1 cellular context compared by ENCODE assay signal in genomic region chr9:125143377-125144090, GRCh38.
TF ChIP-seq lines count a peak whose summit lies in the region.

Gene SCAI, minus strand, starts transcription at chr9:125143528. Its CDS starts 91 bp downstream, at chr9:125143437.

TF ChIP-seq in K562, 482 proteins besides CTCF, POLR2A, EP300 and RAD21 (continued from another document and continues in another):
- TF ChIP-seq ZBTB49 (CRISPR knock-in tag; IDR thresholded peaks at IDR 0.05; ENCODE audit: borderline replicate concordance) (no peak), GTF2F1 (IDR thresholded peaks at IDR 0.05; ENCODE audit: low read depth, low read length) (no peak), AFF1 (IDR thresholded peaks at IDR 0.05; ENCODE audit: low read depth in 1 of 2, partially characterized antibody in 2 of 2) (no peak), THRAP3 (IDR thresholded peaks at IDR 0.05; ENCODE audit: borderline replicate concordance) (no peak), ZNF121 (CRISPR knock-in tag; conservative IDR thresholded peaks at IDR 0.05) (no peak), MXI1 (IDR thresholded peaks at IDR 0.05; ENCODE audit: low read depth, low read length) (no peak), ZNF224 (CRISPR knock-in tag; IDR thresholded peaks at IDR 0.05) (no peak), HDAC8 (tag; IDR thresholded peaks at IDR 0.05) (no peak), ELF4 (CRISPR knock-in tag; IDR thresholded peaks at IDR 0.05) (no peak), ZNF561 (CRISPR knock-in tag; conservative IDR thresholded peaks at IDR 0.05) (no peak), C11orf30 (IDR thresholded peaks at IDR 0.05; ENCODE audit: low read depth) (no peak), ZNF518B (CRISPR knock-in tag; IDR thresholded peaks at IDR 0.05) (no peak), POU5F1 (IDR thresholded peaks at IDR 0.05; ENCODE audit: borderline replicate concordance, low read depth, low read length, partially characterized antibody) (peak; percentile 42), IRF9 (tag; IDR thresholded peaks at IDR 0.05) (no peak), HMG20A (CRISPR knock-in tag; conservative IDR thresholded peaks at IDR 0.05) (no peak), SMAD4 (CRISPR knock-in tag; conservative IDR thresholded peaks at IDR 0.05) (peak; percentile 60), CBFB (CRISPR knock-in tag; IDR thresholded peaks at IDR 0.05) (no peak), ZNF311 (CRISPR knock-in tag; IDR thresholded peaks at IDR 0.05) (no peak), CSDE1 (IDR thresholded peaks at IDR 0.05) (no peak), ZC3H8 (IDR thresholded peaks at IDR 0.05) (no peak), TFAM (CRISPR knock-in tag; conservative IDR thresholded peaks at IDR 0.05) (no peak), NR2C2 (CRISPR knock-in tag; IDR thresholded peaks at IDR 0.05) (no peak), NR2C2 (tag; IDR thresholded peaks at IDR 0.05) (0 out of 2 replicates have a peak, but pooled peaks have one; percentile 19), MCM7 (IDR thresholded peaks at IDR 0.05) (no peak), EP400 (IDR thresholded peaks at IDR 0.05) (peak; percentile 67), ZNF589 (CRISPR knock-in tag; IDR thresholded peaks at IDR 0.05; ENCODE audit: low read depth) (no peak), ZNF23 (CRISPR knock-in tag; IDR thresholded peaks at IDR 0.05) (no peak), ZFP1 (CRISPR knock-in tag; IDR thresholded peaks at IDR 0.05) (no peak), KDM4B (IDR thresholded peaks at IDR 0.05; ENCODE audit: borderline replicate concordance in 2 of 2, low read depth in 1 of 2) (no peak; a peak in 1 of 4 replicates), PURB (CRISPR knock-in tag; IDR thresholded peaks at IDR 0.05; ENCODE audit: low read depth) (no peak), TBP (optimal IDR thresholded peaks at IDR 0.05; ENCODE audit: low read depth, low read length) (peak; percentile 38), STAG1 (CRISPR knock-in tag; IDR thresholded peaks at IDR 0.05; ENCODE audit: borderline replicate concordance) (peak; percentile 56; the same call in 1 of the 2 replicates), SREBF2 (CRISPR knock-in tag; IDR thresholded peaks at IDR 0.05) (no peak), HLTF (IDR thresholded peaks at IDR 0.05) (no peak), TRIM24 (IDR thresholded peaks at IDR 0.05) (peak in 1 of 2 experiments; percentile 42; a peak in 2 of 4 replicates), CAMTA2 (CRISPR knock-in tag; conservative IDR thresholded peaks at IDR 0.05) (no peak), KAT7 (CRISPR knock-in tag; IDR thresholded peaks at IDR 0.05; ENCODE audit: borderline replicate concordance) (no peak), NFE2L1 (tag; IDR thresholded peaks at IDR 0.05; ENCODE audit: borderline replicate concordance, low read depth) (no peak), ZEB2 (IDR thresholded peaks at IDR 0.05) (peak; percentile 90), MAFG (tag; conservative IDR thresholded peaks at IDR 0.05) (no peak), XRCC3 (IDR thresholded peaks at IDR 0.05) (no peak), BRD9 (IDR thresholded peaks at IDR 0.05; ENCODE audit: low read depth, partially characterized antibody) (no peak), ZNF449 (CRISPR knock-in tag; IDR thresholded peaks at IDR 0.05) (no peak), ZNF384 (IDR thresholded peaks at IDR 0.05; ENCODE audit: low read depth, low read length) (0 out of 2 replicates have a peak, but pooled peaks have one; percentile 36), HDGF (IDR thresholded peaks at IDR 0.05) (no peak), RB1 (IDR thresholded peaks at IDR 0.05; ENCODE audit: low read depth) (peak; percentile 94), PCBP2 (IDR thresholded peaks at IDR 0.05; ENCODE audit: low read depth, low read length, poor library complexity, severe bottlenecking) (no peak), ZNF785 (CRISPR knock-in tag; IDR thresholded peaks at IDR 0.05) (no peak), IFI16 (CRISPR knock-in tag; IDR thresholded peaks at IDR 0.05) (no peak), FOSL1 (tag; conservative IDR thresholded peaks at IDR 0.05) (no peak), ZNF436 (CRISPR knock-in tag; IDR thresholded peaks at IDR 0.05) (no peak), E2F4 (CRISPR knock-in tag; IDR thresholded peaks at IDR 0.05; ENCODE audit: low read depth) (no peak), CREB5 (CRISPR knock-in tag; IDR thresholded peaks at IDR 0.05) (no peak), GATAD2A (IDR thresholded peaks at IDR 0.05) (no peak), ARID4B (CRISPR knock-in tag; IDR thresholded peaks at IDR 0.05) (peak; percentile 66; the same call in 1 of the 2 replicates)
